In genomic region chr18:12287684-12288405, GRCh38 we compare ENCODE assay signal across 1 cellular context.
TF ChIP-seq lines count a peak whose summit lies in the region.

No MANE protein-coding gene starts in this region.

TF ChIP-seq in HepG2, 621 proteins besides CTCF, POLR2A, EP300 and RAD21 (continues in another document):
- TF ChIP-seq HNF1B (CRISPR knock-in tag; IDR thresholded peaks at IDR 0.05): no peak
- TF ChIP-seq MAZ (IDR thresholded peaks at IDR 0.05; ENCODE audit: borderline replicate concordance, low read depth, low read length): no peak
- TF ChIP-seq MAZ (CRISPR knock-in tag; IDR thresholded peaks at IDR 0.05; ENCODE audit: low read depth): no peak
- no peak for TF ChIP-seq TEAD2 (CRISPR knock-in tag; IDR thresholded peaks at IDR 0.05)
- TF ChIP-seq UBTF (CRISPR knock-in tag; IDR thresholded peaks at IDR 0.05): peak; percentile 28; the same call in 1 of the 2 replicates
- TF ChIP-seq ZNF687 (CRISPR knock-in tag; IDR thresholded peaks at IDR 0.05): peak; percentile 57
- TF ChIP-seq ZNF292 (CRISPR knock-in tag; IDR thresholded peaks at IDR 0.05; ENCODE audit: borderline replicate concordance, low read depth): peak; percentile 63; the same call in 1 of the 2 replicates
- TF ChIP-seq TFDP1 (CRISPR knock-in tag; IDR thresholded peaks at IDR 0.05; ENCODE audit: borderline replicate concordance): no peak
- no peak for TF ChIP-seq ETV5 (CRISPR knock-in tag; IDR thresholded peaks at IDR 0.05; ENCODE audit: borderline replicate concordance)
- no peak for TF ChIP-seq HNF4G (IDR thresholded peaks at IDR 0.05; ENCODE audit: borderline replicate concordance, low read depth, low read length)
- no peak for TF ChIP-seq HNF4G (CRISPR knock-in tag; IDR thresholded peaks at IDR 0.05; ENCODE audit: borderline replicate concordance, low read depth)
- TF ChIP-seq ZNF496 (CRISPR knock-in tag; IDR thresholded peaks at IDR 0.05; ENCODE audit: insufficient replicate concordance): no peak
- no peak for TF ChIP-seq RFXAP (CRISPR knock-in tag; IDR thresholded peaks at IDR 0.05; ENCODE audit: borderline replicate concordance)
- TF ChIP-seq CBX2 (IDR thresholded peaks at IDR 0.05; ENCODE audit: low read depth, low read length): no peak
- TF ChIP-seq CBX2 (CRISPR knock-in tag; IDR thresholded peaks at IDR 0.05; ENCODE audit: low read depth): 0 out of 2 replicates have a peak, but pooled peaks have one; percentile 83
- 0 out of 2 replicates have a peak, but pooled peaks have one; percentile 24 for TF ChIP-seq ARNTL (CRISPR knock-in tag; IDR thresholded peaks at IDR 0.05)
- TF ChIP-seq ZBTB25 (CRISPR knock-in tag; IDR thresholded peaks at IDR 0.05): no peak
- no peak for TF ChIP-seq ZGPAT (CRISPR knock-in tag; IDR thresholded peaks at IDR 0.05)
- TF ChIP-seq SALL1 (CRISPR knock-in tag; IDR thresholded peaks at IDR 0.05): no peak
- TF ChIP-seq ZBTB46 (CRISPR knock-in tag; IDR thresholded peaks at IDR 0.05; ENCODE audit: borderline replicate concordance): no peak
- no peak for TF ChIP-seq MZF1 (CRISPR knock-in tag; IDR thresholded peaks at IDR 0.05; ENCODE audit: borderline replicate concordance)
- no peak for TF ChIP-seq ZFP82 (CRISPR knock-in tag; IDR thresholded peaks at IDR 0.05; ENCODE audit: borderline replicate concordance)
- no peak for TF ChIP-seq SRSF4 (IDR thresholded peaks at IDR 0.05; ENCODE audit: low read depth, low read length, poor library complexity, severe bottlenecking)
- peak; percentile 7; the same call in 1 of the 2 replicates for TF ChIP-seq PATZ1 (CRISPR knock-in tag; IDR thresholded peaks at IDR 0.05)
- TF ChIP-seq YEATS4 (CRISPR knock-in tag; IDR thresholded peaks at IDR 0.05; ENCODE audit: borderline replicate concordance): no peak
- peak; percentile 31; the same call in 1 of the 2 replicates for TF ChIP-seq SAP130 (CRISPR knock-in tag; IDR thresholded peaks at IDR 0.05; ENCODE audit: low read depth)
- 0 out of 2 replicates have a peak, but pooled peaks have one; percentile 38 for TF ChIP-seq ZNF446 (CRISPR knock-in tag; IDR thresholded peaks at IDR 0.05)
- no peak for TF ChIP-seq MLLT10 (CRISPR knock-in tag; IDR thresholded peaks at IDR 0.05)
- no peak for TF ChIP-seq CCAR2 (optimal IDR thresholded peaks at IDR 0.05; ENCODE audit: low read depth, low read length)
- no peak for TF ChIP-seq ATF7-NPFF (CRISPR knock-in tag; IDR thresholded peaks at IDR 0.05; ENCODE audit: low read depth)
- TF ChIP-seq MTA1 (CRISPR knock-in tag; IDR thresholded peaks at IDR 0.05; ENCODE audit: borderline replicate concordance): no peak; the same call in 1 of the 2 replicates
- TF ChIP-seq PHF21A (CRISPR knock-in tag; IDR thresholded peaks at IDR 0.05): no peak
- TF ChIP-seq ZNF609 (CRISPR knock-in tag; IDR thresholded peaks at IDR 0.05; ENCODE audit: borderline replicate concordance): no peak
- no peak for TF ChIP-seq ZBTB2 (CRISPR knock-in tag; IDR thresholded peaks at IDR 0.05; ENCODE audit: low read depth)
